ENCODE assay signal across 1 cellular context in genomic region chr1:110962892-110963665, GRCh38.
A peak's percentile ranks its signal among the peaks of the same experiment; 100 is the strongest.
TF ChIP-seq lines count a peak whose summit lies in the region.

No MANE protein-coding gene starts in this region.

TF ChIP-seq in HepG2, 621 proteins besides CTCF, POLR2A, EP300 and RAD21 (continued from another document and continues in another):
- TF ChIP-seq ZNF296 (CRISPR knock-in tag; conservative IDR thresholded peaks at IDR 0.05) (no peak; the same call in 1 of the 2 replicates), ZNF747 (CRISPR knock-in tag; IDR thresholded peaks at IDR 0.05; ENCODE audit: borderline replicate concordance) (peak; percentile 9; the same call in 1 of the 2 replicates), HMGXB4 (CRISPR knock-in tag; IDR thresholded peaks at IDR 0.05; ENCODE audit: borderline replicate concordance in 1 of 2, low read depth in 1 of 2) (peak in 1 of 2 experiments; percentile 84; a peak in 2 of 4 replicates), CHD4 (IDR thresholded peaks at IDR 0.05; ENCODE audit: borderline replicate concordance, low read length) (no peak), IKZF1 (IDR thresholded peaks at IDR 0.05) (no peak), ZNF652 (CRISPR knock-in tag; IDR thresholded peaks at IDR 0.05; ENCODE audit: borderline replicate concordance, low read depth) (0 out of 2 replicates have a peak, but pooled peaks have one; percentile 15), FOXO4 (CRISPR knock-in tag; conservative IDR thresholded peaks at IDR 0.05) (no peak), IKZF5 (CRISPR knock-in tag; IDR thresholded peaks at IDR 0.05) (no peak), NR2F2 (IDR thresholded peaks at IDR 0.05; ENCODE audit: borderline replicate concordance, low read depth) (no peak), ZBTB2 (CRISPR knock-in tag; IDR thresholded peaks at IDR 0.05; ENCODE audit: low read depth) (no peak), ZNF609 (CRISPR knock-in tag; IDR thresholded peaks at IDR 0.05; ENCODE audit: borderline replicate concordance) (no peak), ZBTB8A (CRISPR knock-in tag; IDR thresholded peaks at IDR 0.05; ENCODE audit: borderline replicate concordance, low read depth) (0 out of 2 replicates have a peak, but pooled peaks have one; percentile 65), MYC (CRISPR knock-in tag; IDR thresholded peaks at IDR 0.05; ENCODE audit: borderline replicate concordance) (no peak), ZNF672 (CRISPR knock-in tag; IDR thresholded peaks at IDR 0.05) (no peak), CAMTA2 (CRISPR knock-in tag; IDR thresholded peaks at IDR 0.05; ENCODE audit: borderline replicate concordance) (0 out of 2 replicates have a peak, but pooled peaks have one; percentile 83), ARID2 (CRISPR knock-in tag; IDR thresholded peaks at IDR 0.05; ENCODE audit: borderline replicate concordance) (no peak; the same call in 1 of the 2 replicates), AGO1 (IDR thresholded peaks at IDR 0.05; ENCODE audit: low read depth, low read length, poor library complexity, severe bottlenecking) (no peak), ZFAT (CRISPR knock-in tag; conservative IDR thresholded peaks at IDR 0.05) (no peak), HNRNPUL1 (IDR thresholded peaks at IDR 0.05; ENCODE audit: low read depth, low read length) (no peak), HCFC1 (IDR thresholded peaks at IDR 0.05; ENCODE audit: low read depth, low read length) (no peak), MAF1 (CRISPR knock-in tag; IDR thresholded peaks at IDR 0.05; ENCODE audit: borderline replicate concordance) (no peak), HNRNPK (IDR thresholded peaks at IDR 0.05; ENCODE audit: low read depth, low read length, poor library complexity, severe bottlenecking) (no peak), ZNF20 (CRISPR knock-in tag; IDR thresholded peaks at IDR 0.05) (peak; percentile 81; the same call in 1 of the 2 replicates), ZNF512 (CRISPR knock-in tag; IDR thresholded peaks at IDR 0.05) (no peak), MXD3 (CRISPR knock-in tag; IDR thresholded peaks at IDR 0.05) (peak; percentile 63; the same call in 1 of the 2 replicates), BHLHE40 (IDR thresholded peaks at IDR 0.05; ENCODE audit: low read length) (no peak), ZFP1 (CRISPR knock-in tag; IDR thresholded peaks at IDR 0.05) (no peak), ZNF138 (CRISPR knock-in tag; IDR thresholded peaks at IDR 0.05; ENCODE audit: low read depth) (no peak), ZNF557 (CRISPR knock-in tag; IDR thresholded peaks at IDR 0.05) (no peak), KAT2B (IDR thresholded peaks at IDR 0.05; ENCODE audit: borderline replicate concordance, low read depth, low read length) (no peak), ZNF318 (CRISPR knock-in tag; IDR thresholded peaks at IDR 0.05) (0 out of 2 replicates have a peak, but pooled peaks have one; percentile 55), IKZF4 (CRISPR knock-in tag; IDR thresholded peaks at IDR 0.05; ENCODE audit: borderline replicate concordance, low read depth, not compliant biosample characterization) (peak; percentile 81), FOXO1 (CRISPR knock-in tag; IDR thresholded peaks at IDR 0.05) (no peak), SRF (IDR thresholded peaks at IDR 0.05; ENCODE audit: low read depth, low read length) (no peak), CENPT (CRISPR knock-in tag; IDR thresholded peaks at IDR 0.05; ENCODE audit: low read depth) (no peak)
